8 cellular contexts compared by ENCODE assay signal in the genomic region with DNA sequence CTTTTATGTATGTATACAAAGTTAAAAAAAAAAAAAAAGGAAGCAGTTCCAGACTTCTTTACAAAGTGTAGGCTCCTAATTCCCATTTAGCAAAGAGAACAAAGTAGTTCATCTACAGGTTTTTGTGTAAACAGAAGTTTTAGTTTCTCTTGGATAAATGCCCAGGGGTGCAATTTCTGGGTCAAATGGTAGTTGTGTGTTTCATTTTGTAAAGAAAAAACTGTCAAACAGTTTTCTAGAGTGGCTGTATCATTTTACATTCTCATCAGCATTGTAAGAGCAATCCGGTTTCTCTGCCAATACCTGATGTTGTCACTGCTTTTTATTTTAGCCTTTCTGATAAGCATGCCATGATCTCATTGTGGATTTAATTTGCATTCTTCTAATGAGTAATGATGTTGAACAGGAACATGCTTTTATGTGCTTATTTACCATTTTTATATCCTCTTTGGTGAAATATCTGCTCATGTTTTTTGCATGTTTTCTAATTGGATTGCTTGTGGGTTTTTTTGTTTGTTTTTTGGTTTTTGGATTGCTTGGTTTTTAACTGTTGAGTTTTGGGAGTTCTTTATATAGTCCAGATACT.
DNase-seq lines count a peak whose midpoint lies in the region; ATAC-seq and TF ChIP-seq lines count a peak whose summit lies in the region.

No MANE protein-coding gene starts in this region.

- DNase-seq in GM13976 (ENCODE audit: low spot score) (peak; percentile 48), RPMI8226 (peak; percentile 76), kidney glomerular epithelial cell (lab: John Stamatoyannopoulos, UW) (peak; percentile 23), NOMO-1 treated with DMSO at 0.1 percent for 48 hours (lab: John Stamatoyannopoulos, UW; ENCODE audit: unreplicated experiment) (no peak), amygdala (lab: John Stamatoyannopoulos, UW) (no peak), ACHN (no peak), pons (ENCODE audit: low spot score) (no peak)

- ATAC-seq in HG03108 (IDR thresholded peaks at IDR 0.05; ENCODE audit: unreplicated experiment) = peak; percentile 62

- no peak for TF ChIP-seq CTCF in GM13976 (IDR thresholded peaks at IDR 0.05; ENCODE audit: borderline replicate concordance, control extremely low read depth, extremely low read depth, insufficient read depth, missing control alignments)

- in situ Hi-C loops in GM13976 (cut with MboI; ENCODE audit: low sequenced_read_pairs, unreplicated experiment) (no loop called here), ACHN (cut with HindIII; ENCODE audit: low pct_ligation_motif_present, low pct_unique_long_range_greater_than_20kb, low sequenced_read_pairs) (no loop called here)

Comparison
In these comparisons a context has a peak if more than half of its experiments do, and no peak if none do; other contexts are left out.
1. DNase-seq: peak in GM13976 (single experiment), RPMI8226 (single experiment) and kidney glomerular epithelial cell (single experiment); none in NOMO-1 treated with DMSO at 0.1 percent for 48 hours (single experiment), amygdala (0 of 56), ACHN (single experiment) and pons (single experiment).